In genomic region chr5:179839328-179840256, GRCh38 we compare ENCODE assay signal across 16 cellular contexts. TPM values are rescaled to one million over a fixed set of nuclear protein-coding genes. Genes with fewer than 3 reads are reported as not detected.
DNase-seq lines count a peak whose midpoint lies in the region; TF ChIP-seq lines count a peak whose summit lies in the region.
"Had no signal": no experiment of that assay in that cellular context is flagged by ENCODE, and none has a peak within 500 bp of the region (broad histone marks: within the 10 kb centered on the region; RNA-seq: fewer than 3 reads in every experiment).

No MANE protein-coding gene starts in this region.

- H3K27ac ChIP-seq in spleen, result peak overlapping the region in 3 of 8 donors; percentile 4 to 38 (median 8)

- H3K27me3 ChIP-seq in spleen (replicated peaks in 1 of 7), result no peaks in the 10 kb centered on the region

- H3K4me3 Mint-ChIP-seq in activated naive CD4-positive, alpha-beta T cell treated with anti-CD3 and anti-CD28 coated beads, Interleukin-2, amount 10 ng/mL, durations not matched to agents 7 days and 5 days, result no peak overlapping the region
- H3K4me3 Mint-ChIP-seq in immature natural killer cell, result no peak overlapping the region
- H3K4me3 Mint-ChIP-seq: activated CD4-positive, alpha-beta memory T cell treated with anti-CD3 and anti-CD28 coated beads for 36 hours had no signal

- 81 to 89% (median 86%) methylated on average over 16 of the region's 16 CpGs for WGBS in spleen, 5 donors

- peaks cover 16% of the 10 kb centered on the region for H3K4me1 Mint-ChIP-seq in activated naive CD4-positive, alpha-beta T cell treated with anti-CD3 and anti-CD28 coated beads, Interleukin-2, amount 10 ng/mL, durations not matched to agents 7 days and 5 days
- H3K4me1 Mint-ChIP-seq in immature natural killer cell, result peaks cover 18 to 25% of the 10 kb centered on the region in 2 donors

- no peaks in the 10 kb centered on the region for H3K9me3 Mint-ChIP-seq in activated naive CD4-positive, alpha-beta T cell treated with anti-CD3 and anti-CD28 coated beads, Interleukin-2, amount 10 ng/mL, durations not matched to agents 7 days and 5 days
- no peaks in the 10 kb centered on the region for H3K9me3 Mint-ChIP-seq in immature natural killer cell
- H3K9me3 Mint-ChIP-seq: activated CD4-positive, alpha-beta memory T cell treated with anti-CD3 and anti-CD28 coated beads for 36 hours had no signal

- CTCF ChIA-PET in activated naive CD4-positive, alpha-beta T cell treated with anti-CD3 and anti-CD28 coated beads, Interleukin-2, amount 10 ng/mL, durations not matched to agents 7 days and 5 days (lab: Charles Lee), result no interaction called here

- intact Hi-C loops in spleen (cut with DNase I; ENCODE audit: low total_unique reads), result no loop called here

- DNase-seq in activated naive CD4-positive, alpha-beta T cell treated with anti-CD3 and anti-CD28 coated beads, Interleukin-2, amount 10 ng/mL, durations not matched to agents 7 days and 5 days, result no peak
- no peak for DNase-seq in activated naive CD4-positive, alpha-beta T cell treated with Interleukin-2 at 50 U/mL for 16 hours
- DNase-seq in cardiac fibroblast (ENCODE audit: low read depth in 2 of 2) (peak; percentile 46 to 68), immature natural killer cell (no peak), spleen (peak; percentile 70), hippocampal formation (lab: John Stamatoyannopoulos, UW) (no peak), NCI-H2107 treated with DMSO at 0.1 percent for 48 hours (lab: John Stamatoyannopoulos, UW; ENCODE audit: unreplicated experiment) (no peak), anterior cingulate cortex (lab: John Stamatoyannopoulos, UW) (no peak)
- DNase-seq: activated CD4-positive, alpha-beta memory T cell treated with anti-CD3 and anti-CD28 coated beads for 36 hours; dermis blood vessel endothelial cell; DND-41; GOT3; occipital lobe; stimulated activated CD4-positive, alpha-beta T cell treated with anti-CD3 and anti-CD28 coated beads, Interleukin-1b, Interleukin-23, amount 100 ng/mL, for 48 hours had no signal

- peaks cover 10 to 40% (median 21%) of the 10 kb centered on the region in 6 donors for H3K4me1 ChIP-seq in spleen

- no peak for TF ChIP-seq POLR2A in spleen (IDR thresholded peaks at IDR 0.05)

- H3K4me3 ChIP-seq in cardiac fibroblast (replicated peaks in 1 of 2; ENCODE audit: low read depth in 2 of 2, low read length in 2 of 2) (no peak overlapping the region), spleen (no peak overlapping the region)
- H3K4me3 ChIP-seq: lung had no signal

- peaks cover 0 to 5% (median 2%) of the 10 kb centered on the region in 8 donors for H3K9me3 ChIP-seq in spleen

- peaks cover 4 to 87% (median 67%) of the 10 kb centered on the region in 6 donors for H3K36me3 ChIP-seq in spleen

- H3K27ac Mint-ChIP-seq in activated naive CD4-positive, alpha-beta T cell treated with anti-CD3 and anti-CD28 coated beads, Interleukin-2, amount 10 ng/mL, durations not matched to agents 7 days and 5 days, result peak overlapping the region; percentile 42
- H3K27ac Mint-ChIP-seq in immature natural killer cell, result peak overlapping the region; percentile 20 to 78 (median 48)
- H3K27ac Mint-ChIP-seq: activated CD4-positive, alpha-beta memory T cell treated with anti-CD3 and anti-CD28 coated beads for 36 hours had no signal

- TF ChIP-seq CTCF in cardiac fibroblast (IDR thresholded peaks at IDR 0.05; ENCODE audit: low read depth, low read length) (no peak), spleen (IDR thresholded peaks at IDR 0.05 in 8 of 11, conservative IDR thresholded peaks at IDR 0.05 in 3 of 11) (no peak)

- no peaks in the 10 kb centered on the region for H3K27me3 Mint-ChIP-seq in activated naive CD4-positive, alpha-beta T cell treated with anti-CD3 and anti-CD28 coated beads, Interleukin-2, amount 10 ng/mL, durations not matched to agents 7 days and 5 days
- peaks cover 0 to 6% (median 5%) of the 10 kb centered on the region in 3 donors for H3K27me3 Mint-ChIP-seq in immature natural killer cell (ENCODE audit: low read depth in 3 of 3)
- H3K27me3 Mint-ChIP-seq: activated CD4-positive, alpha-beta memory T cell treated with anti-CD3 and anti-CD28 coated beads for 36 hours had no signal

- H3K36me3 Mint-ChIP-seq in activated naive CD4-positive, alpha-beta T cell treated with anti-CD3 and anti-CD28 coated beads, Interleukin-2, amount 10 ng/mL, durations not matched to agents 7 days and 5 days, result peaks cover 29% of the 10 kb centered on the region
- H3K36me3 Mint-ChIP-seq in immature natural killer cell, result peaks cover 7 to 21% (median 12%) of the 10 kb centered on the region in 3 donors

RNA-seq across cellular contexts. Expression of gene SQSTM1, which starts 18.9 kb away (rescaled TPM):
- 100 to 1,000 TPM; 256 to 292 (median 268) TPM for polyA plus RNA-seq in immature natural killer cell
- 100 to 1,000 TPM; 241 to 328 (median 311) TPM for total RNA-seq in spleen
- 100 to 1,000 TPM; 105 to 185 (median 126) TPM for polyA plus RNA-seq in spleen

RNA-seq across cellular contexts. Expression of gene MRNIP, which starts 19.0 kb away (rescaled TPM):
- 1 to 10 TPM; 3.4 to 6.2 (median 4.2) TPM for polyA plus RNA-seq in immature natural killer cell
- total RNA-seq in spleen, result 10 to 100 TPM; 46.2 to 88.4 (median 48.0) TPM
- 100 to 1,000 TPM in 1 of 3 donors, 10 to 100 TPM in 2; 34.9 to 107 (median 58.7) TPM for polyA plus RNA-seq in spleen

RNA-seq across cellular contexts. Expression of gene MGAT4B, which starts 32.9 kb away (rescaled TPM):
- polyA plus RNA-seq in immature natural killer cell (10 to 100 TPM in 2 of 3 donors, 1 to 10 TPM in 1; 8.7 to 16.3 (median 15.0) TPM), spleen (10 to 100 TPM; 34.9 to 49.3 (median 35.8) TPM)
- 100 to 1,000 TPM in 2 of 7 donors, 10 to 100 TPM in 5; 76.8 to 117 (median 87.7) TPM for total RNA-seq in spleen

RNA-seq across cellular contexts. Expression of gene LTC4S, which starts 45.8 kb away (rescaled TPM):
- polyA plus RNA-seq in immature natural killer cell (1 to 10 TPM; 2.3 to 5.8 (median 5.8) TPM), spleen (10 to 100 TPM in 1 of 3 donors, 1 to 10 TPM in 2; 3.1 to 14.9 (median 3.8) TPM)
- 10 to 100 TPM in 3 of 7 donors, 1 to 10 TPM in 4; 4.0 to 24.2 (median 9.2) TPM for total RNA-seq in spleen
- total RNA-seq: glomerular endothelial cell had no signal

Comparison
In these comparisons a context has a peak if more than half of its experiments do, and no peak if none do; other contexts are left out.
1. DNase-seq: peak in cardiac fibroblast (2 of 2) and spleen (single experiment); none in activated naive CD4-positive, alpha-beta T cell treated with anti-CD3 and anti-CD28 coated beads, Interleukin-2, amount 10 ng/mL, durations not matched to agents 7 days and 5 days (single experiment), activated naive CD4-positive, alpha-beta T cell treated with Interleukin-2 at 50 U/mL for 16 hours (single experiment), immature natural killer cell (0 of 3), hippocampal formation (0 of 2), NCI-H2107 treated with DMSO at 0.1 percent for 48 hours (single experiment) and anterior cingulate cortex (0 of 58).
2. RNA of gene MRNIP, which starts 19.0 kb away (polyA plus RNA-seq): 34.9 to 107 TPM in spleen; 3.4 to 6.2 TPM in immature natural killer cell; every median in the first group is over 4 times any median in the second.